Comparison of ENCODE assay signal across 16 cellular contexts in the genomic region with DNA sequence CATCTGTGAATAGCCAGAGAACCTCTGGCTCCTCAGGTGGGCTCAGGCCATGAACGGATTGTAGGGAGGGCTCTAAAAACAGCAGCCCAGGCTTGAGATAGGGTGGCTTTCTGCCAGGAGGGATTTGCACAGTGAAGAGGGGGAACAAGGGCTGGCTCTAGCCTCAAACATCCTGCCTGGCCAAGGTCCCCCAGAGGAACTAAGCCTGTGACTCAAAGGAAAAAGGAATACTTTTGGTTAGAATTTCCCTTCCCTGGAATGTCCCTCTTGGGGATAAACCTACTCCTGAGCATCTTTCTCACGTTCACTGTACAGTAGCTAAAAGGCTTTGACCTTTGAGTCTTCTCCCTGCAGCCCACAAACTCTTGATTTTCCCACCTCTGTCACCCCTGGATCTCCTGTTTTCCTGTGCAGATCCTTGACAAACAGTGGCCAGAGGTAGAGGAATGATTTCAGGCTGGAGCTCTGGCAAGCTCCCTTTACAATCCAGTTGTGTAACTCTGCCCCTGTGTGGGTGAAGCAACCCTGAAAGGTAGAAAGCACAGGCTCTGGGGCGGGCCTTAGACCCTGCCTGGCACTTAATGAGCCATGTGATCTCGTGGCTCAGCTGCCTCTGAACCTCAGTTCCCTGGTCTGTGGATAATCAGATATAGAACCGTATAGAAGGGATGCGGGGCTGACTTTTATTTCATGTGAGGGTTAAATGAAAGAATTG. TPM values are rescaled to one million over a fixed set of nuclear protein-coding genes. Genes with fewer than 3 reads are reported as not detected.
DNase-seq lines count a peak whose midpoint lies in the region; ATAC-seq and TF ChIP-seq lines count a peak whose summit lies in the region.
"Had no signal": no experiment of that assay in that cellular context is flagged by ENCODE, and none has a peak within 500 bp of the region (broad histone marks: within the 10 kb centered on the region; RNA-seq: fewer than 3 reads in every experiment).

No MANE protein-coding gene starts in this region.

- DNase-seq in AG04450 (ENCODE audit: low read depth, low spot score) (no peak), HFFc6 (peak; percentile 43), astrocyte of the spinal cord (ENCODE audit: low read depth, low spot score) (peak; percentile 29), left lobe of liver (ENCODE audit: low spot score) (peak; percentile 80), NCI-H2171 treated with DMSO at 0.1 percent for 48 hours (lab: John Stamatoyannopoulos, UW) (no peak), A673 (ENCODE audit: low spot score) (no peak), AML-193 (lab: John Stamatoyannopoulos, UW) (no peak)
- DNase-seq in stimulated activated CD4-positive, alpha-beta T cell treated with anti-CD3 and anti-CD28 coated beads, Interleukin-12 subunit alpha, Interleukin-12 subunit beta, amount 100 ng/mL, for 4 hours, result no peak
- DNase-seq: DND-41; NCI-H1436 treated with DMSO at 0.1 percent for 48 hours; NCI-H774; stimulated activated CD4-positive, alpha-beta T cell treated with anti-CD3 and anti-CD28 coated beads, Interleukin-4, amount 100 ng/mL, for 24 hours; stimulated activated naive CD8-positive, alpha-beta T cell treated with anti-CD3 and anti-CD28 coated beads, Interleukin-15, Interleukin-2, amounts not matched to agents 100 U/mL and 50 U/mL, for 24 hours had no signal

- in situ Hi-C loops in astrocyte of the spinal cord (cut with HindIII; ENCODE audit: low sequenced_read_pairs), result no loop called here

- H3K27ac Mint-ChIP-seq in HFFc6, result peak overlapping the region; percentile 37

- CTCF ChIA-PET in AG04450 (lab: Charles Lee) (no interaction called here), A673 (lab: Charles Lee) (no interaction called here)

- H3K27ac ChIP-seq in AG04450 (ENCODE audit: low read depth, low read length), result peak overlapping the region; percentile 11
- H3K27ac ChIP-seq in A673 (ENCODE audit: low read depth, low read length, poor library complexity, severe bottlenecking), result no peak overlapping the region
- H3K27ac ChIP-seq: BLaER1 had no signal

- peak; percentile 97 for ATAC-seq in left lobe of liver
- ATAC-seq: activated CD4-positive, CD25-positive, alpha-beta regulatory T cell treated with anti-CD3 and anti-CD28 coated beads, Interleukin-2, amount 50 U/mL, for 24 hours; HCT116; stimulated activated naive CD8-positive, alpha-beta T cell treated with anti-CD3 and anti-CD28 coated beads, Interleukin-15, Interleukin-2, amounts not matched to agents 100 U/mL and 50 U/mL, for 24 hours had no signal

- no peak overlapping the region for H3K4me3 ChIP-seq in AG04450 (ENCODE audit: low read depth, low read length)
- no peak overlapping the region for H3K4me3 ChIP-seq in astrocyte of the spinal cord (ENCODE audit: low read depth, low read length)
- H3K4me3 ChIP-seq in A673 (ENCODE audit: low read depth, low read length, poor library complexity, severe bottlenecking), result no peak overlapping the region
- H3K4me3 ChIP-seq: BLaER1 had no signal

- H3K9me3 ChIP-seq in AG04450 (ENCODE audit: control insufficient read depth, insufficient read depth, low read length) (no peaks in the 10 kb centered on the region), A673 (ENCODE audit: low read depth, low read length, poor library complexity, severe bottlenecking) (no peaks in the 10 kb centered on the region)
- H3K9me3 ChIP-seq: BLaER1 had no signal

- no peaks in the 10 kb centered on the region for H3K36me3 ChIP-seq in A673 (ENCODE audit: insufficient read depth, low read length, poor library complexity, severe bottlenecking)

- peaks cover 5% of the 10 kb centered on the region for H3K4me1 ChIP-seq in A673 (ENCODE audit: insufficient read depth, low read length, poor library complexity, severe bottlenecking)
- H3K4me1 ChIP-seq: BLaER1 had no signal

- H3K4me3 Mint-ChIP-seq in HFFc6, result no peak overlapping the region

- BruUV-seq in A673 (replicated peaks; lab: Mats Ljungman, UMichigan), result no TSS peak

- no peaks in the 10 kb centered on the region; the same call in 1 of the 2 replicates for H3K36me3 Mint-ChIP-seq in HFFc6 (ENCODE audit: low read depth)

- H3K9me3 Mint-ChIP-seq in HFFc6, result no peaks in the 10 kb centered on the region

- intact Hi-C loops in A673 (cut with micrococcal nuclease; ENCODE audit: unreplicated experiment), result no loop called here

- POLR2A ChIA-PET in AG04450 (lab: Yijun Ruan, JAX), result no interaction called here
- POLR2A ChIA-PET in A673 (lab: Charles Lee; ENCODE audit: low non-redundant PET), result no interaction called here

- TF ChIP-seq CTCF in AG04450 (IDR thresholded peaks at IDR 0.05; ENCODE audit: low read depth, low read length) (no peak), HFFc6 (IDR thresholded peaks at IDR 0.05) (no peak), astrocyte of the spinal cord (IDR thresholded peaks at IDR 0.05; ENCODE audit: low read depth, low read length) (no peak), A673 (conservative IDR thresholded peaks at IDR 0.05; ENCODE audit: low read depth, low read length) (no peak)

- peaks cover 17% of the 10 kb centered on the region for H3K4me1 Mint-ChIP-seq in HFFc6 (ENCODE audit: low read depth)

- H3K27me3 ChIP-seq in AG04450 (ENCODE audit: control insufficient read depth, insufficient read depth, low read length) (no peaks in the 10 kb centered on the region), A673 (replicated peaks; ENCODE audit: insufficient read depth, low read depth, low read length, poor library complexity) (no peaks in the 10 kb centered on the region)
- H3K27me3 ChIP-seq: BLaER1 had no signal

- no peaks in the 10 kb centered on the region; the same call in 1 of the 2 replicates for H3K27me3 Mint-ChIP-seq in HFFc6 (ENCODE audit: insufficient read depth)

RNA-seq across cellular contexts. Expression of gene SEC61B, which starts 17.4 kb away (rescaled TPM):
- 207 and 221 TPM in 2 replicates for polyA plus RNA-seq in AG04450 (2011; rRNA removed)
- polyA minus RNA-seq in AG04450 (2011; rRNA and poly(A)+ RNA removed), result 38.3 and 61.4 TPM in 2 replicates
- 100 to 1,000 TPM; 234 to 281 (median 252) TPM for total RNA-seq in HFFc6 (2021; fragmentation: NEBNext Ultra II Directional; extraction: Animal tissue kit (Norgen Biotek cat#: 25700))
- 170 TPM for total RNA-seq in left lobe of liver
- 175 and 183 TPM in 2 replicates for total RNA-seq in A673 (2021)

RNA-seq across cellular contexts. Expression of gene ALG2, which starts 17.8 kb away (rescaled TPM):
- 55.0 and 61.6 TPM in 2 replicates for polyA plus RNA-seq in AG04450 (2011; rRNA removed)
- 31.5 and 35.6 TPM in 2 replicates for polyA minus RNA-seq in AG04450 (2011; rRNA and poly(A)+ RNA removed)
- total RNA-seq in HFFc6 (2021; fragmentation: NEBNext Ultra II Directional; extraction: Animal tissue kit (Norgen Biotek cat#: 25700)), result 10 to 100 TPM; 30.4 to 42.2 (median 38.3) TPM
- total RNA-seq in left lobe of liver (29.1 TPM), A673 (2021) (27.6 and 30.1 TPM in 2 replicates)

Comparison
In these comparisons a context has a peak if more than half of its experiments do, and no peak if none do; other contexts are left out.
1. DNase-seq: peak in HFFc6 (single experiment), astrocyte of the spinal cord (single experiment) and left lobe of liver (single experiment); none in AG04450 (single experiment), NCI-H2171 treated with DMSO at 0.1 percent for 48 hours (single experiment), A673 (single experiment), stimulated activated CD4-positive, alpha-beta T cell treated with anti-CD3 and anti-CD28 coated beads, Interleukin-12 subunit alpha, Interleukin-12 subunit beta, amount 100 ng/mL, for 4 hours (single experiment) and AML-193 (0 of 2).